In the genomic region with DNA sequence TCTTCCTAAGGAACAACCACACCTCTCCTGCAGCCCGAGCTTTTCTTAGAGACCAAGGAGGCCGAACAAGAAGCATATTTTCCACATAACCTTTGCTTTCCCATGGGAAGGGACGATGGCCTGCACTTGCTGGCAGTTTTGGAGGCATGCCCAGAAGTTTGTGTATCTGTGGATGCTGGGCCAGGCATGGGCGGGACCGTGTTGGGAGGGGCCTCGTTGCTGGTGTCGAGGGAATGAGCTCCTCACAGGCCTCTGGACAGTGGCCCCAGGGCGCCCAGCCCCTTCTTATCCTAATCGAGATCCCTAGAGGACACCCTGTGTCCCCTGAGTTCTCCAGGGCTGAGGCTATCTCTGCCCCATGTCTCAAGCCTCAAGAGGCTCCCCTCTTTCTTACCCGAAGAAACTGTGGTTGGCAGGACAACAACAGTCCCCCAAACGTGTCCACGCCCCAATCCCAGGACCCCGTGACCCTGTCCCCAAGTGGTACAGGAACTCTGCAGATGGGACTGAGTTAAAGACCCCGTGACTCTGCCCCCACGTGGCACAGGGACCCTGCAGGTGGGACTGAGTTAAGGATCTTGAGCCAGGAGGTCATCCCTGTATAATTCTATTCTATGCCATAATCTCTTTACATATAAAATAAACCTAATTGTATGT, we compare ENCODE assay signal across 12 cellular contexts.
DNase-seq lines count a peak whose midpoint lies in the region; ATAC-seq lines count a peak whose summit lies in the region.
"Had no signal": no experiment of that assay in that cellular context is flagged by ENCODE, and none has a peak within 500 bp of the region (broad histone marks: within the 10 kb centered on the region; RNA-seq: fewer than 3 reads in every experiment).

No MANE protein-coding gene starts in this region.

- no peak overlapping the region for H3K27ac ChIP-seq in caudate nucleus (ENCODE audit: low read depth, low read length)

- DNase-seq in AG08396 (ENCODE audit: low spot score) = peak; percentile 71
- peak; percentile 69 for DNase-seq in H4 (ENCODE audit: low spot score)
- peak; percentile 13 for DNase-seq in SK-MEL-5 (ENCODE audit: low read depth, low spot score)
- peak; percentile 69 for DNase-seq in left lobe of liver (ENCODE audit: low spot score)
- no peak for DNase-seq in caudate nucleus (lab: John Stamatoyannopoulos, UW)
- DNase-seq in COLO829 (ENCODE audit: low spot score) = no peak
- DNase-seq in NCI-H146 (lab: John Stamatoyannopoulos, UW) = no peak
- DNase-seq: activated CD4-positive, alpha-beta T cell treated with anti-CD3 and anti-CD28 coated beads, Interleukin-2, amount 50 U/mL, for 4 hours; CD4-positive, CD25-positive, alpha-beta regulatory T cell; foreskin melanocyte; T-helper 17 cell had no signal

- in situ Hi-C loops in SK-MEL-5 (cut with HindIII; ENCODE audit: low pct_unique_long_range_greater_than_20kb, low sequenced_read_pairs) = no loop called here

- ATAC-seq in left lobe of liver (peak; percentile 76), GM21367 (IDR thresholded peaks at IDR 0.05; ENCODE audit: unreplicated experiment) (no peak)
- ATAC-seq: T-helper 17 cell had no signal

Comparison
In these comparisons a context has a peak if more than half of its experiments do, and no peak if none do; other contexts are left out.
1. DNase-seq: peak in AG08396 (single experiment), H4 (single experiment), SK-MEL-5 (single experiment) and left lobe of liver (single experiment); none in caudate nucleus (0 of 61), COLO829 (single experiment) and NCI-H146 (single experiment).